Comparison of ENCODE assay signal across 25 cellular contexts in the genomic region with DNA sequence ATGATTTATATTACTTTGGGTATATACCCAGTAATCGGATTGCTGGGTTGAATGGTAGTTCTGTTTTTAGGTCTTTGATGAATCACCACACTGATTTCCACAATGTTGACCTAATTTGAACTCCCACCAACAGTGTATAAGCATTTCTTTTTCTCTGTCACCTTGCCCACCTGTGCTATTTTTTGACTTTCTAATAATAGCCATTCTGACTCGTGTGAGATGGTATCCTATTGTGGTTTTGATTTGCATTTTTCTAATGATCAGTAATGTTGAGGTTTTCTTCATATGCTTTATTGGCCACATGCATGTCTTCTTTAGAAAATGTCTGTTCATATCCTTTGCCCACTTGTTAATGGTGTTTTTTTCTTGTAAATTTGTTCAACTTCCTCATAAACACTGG.
"Had no signal": no experiment of that assay in that cellular context is flagged by ENCODE, and none has a peak within 500 bp of the region (broad histone marks: within the 10 kb centered on the region; RNA-seq: fewer than 3 reads in every experiment).

No MANE protein-coding gene starts in this region.

- H3K4me1 ChIP-seq: left lung, lower lobe of right lung, sigmoid colon, stomach, testis, thyroid gland, upper lobe of right lung had no signal

- H3K27me3 ChIP-seq: left lung, ovary, sigmoid colon, stomach, testis, thyroid gland, upper lobe of right lung had no signal

- DNase-seq: hypothalamus; immature natural killer cell; kidney; left colon; left lung; lower lobe of right lung; mammary epithelial cell; mesenchymal stem cell; naive B cell; natural killer cell; ovary; retina; right cardiac atrium; sigmoid colon; stimulated activated CD4-positive, alpha-beta T cell treated with anti-CD3 and anti-CD28 coated beads, Interleukin-12 subunit alpha, Interleukin-12 subunit beta, amount 100 ng/mL, for 4 hours; stimulated activated CD4-positive, alpha-beta T cell treated with anti-CD3 and anti-CD28 coated beads, Interleukin-15, amount 100 ng/mL, for 24 hours; stimulated activated CD4-positive, alpha-beta T cell treated with anti-CD3 and anti-CD28 coated beads, Interleukin-2, amount 100 ng/mL, for 24 hours; stimulated activated CD4-positive, alpha-beta T cell treated with anti-CD3 and anti-CD28 coated beads, Interleukin-4, amount 100 ng/mL, for 1 hour; stimulated activated naive B cell treated with anti-CD40 and anti-IgM and Interleukin-4, amounts not matched to agents 10 μg/mL and 1 μg/mL and 100 μg/mL, for 72 hours; stimulated activated naive CD8-positive, alpha-beta T cell treated with anti-CD3 and anti-CD28 coated beads, Interleukin-15, Interleukin-2, amounts not matched to agents 100 U/mL and 50 U/mL, for 24 hours; stomach; testis; thyroid gland; trophoblast cell; upper lobe of right lung had no signal

- H3K4me3 ChIP-seq: left lung, lower lobe of right lung, ovary, sigmoid colon, stomach, testis, thyroid gland, upper lobe of right lung had no signal

- H3K36me3 ChIP-seq: left lung, lower lobe of right lung, ovary, sigmoid colon, stomach, thyroid gland, upper lobe of right lung had no signal

- H3K27ac ChIP-seq: left lung, lower lobe of right lung, ovary, sigmoid colon, stomach, testis, thyroid gland, upper lobe of right lung had no signal

- ATAC-seq: left colon; left lung; lower lobe of right lung; natural killer cell; right cardiac atrium; stimulated activated naive B cell treated with anti-CD40 and anti-IgM and Interleukin-4, amounts not matched to agents 10 μg/mL and 1 μg/mL and 100 μg/mL, for 72 hours; stimulated activated naive CD8-positive, alpha-beta T cell treated with anti-CD3 and anti-CD28 coated beads, Interleukin-15, Interleukin-2, amounts not matched to agents 100 U/mL and 50 U/mL, for 24 hours; upper lobe of right lung had no signal

- H3K9me3 ChIP-seq: lower lobe of right lung, ovary, sigmoid colon, testis, thyroid gland, upper lobe of right lung had no signal
